Comparison of ENCODE assay signal across 24 cellular contexts in the genomic region with DNA sequence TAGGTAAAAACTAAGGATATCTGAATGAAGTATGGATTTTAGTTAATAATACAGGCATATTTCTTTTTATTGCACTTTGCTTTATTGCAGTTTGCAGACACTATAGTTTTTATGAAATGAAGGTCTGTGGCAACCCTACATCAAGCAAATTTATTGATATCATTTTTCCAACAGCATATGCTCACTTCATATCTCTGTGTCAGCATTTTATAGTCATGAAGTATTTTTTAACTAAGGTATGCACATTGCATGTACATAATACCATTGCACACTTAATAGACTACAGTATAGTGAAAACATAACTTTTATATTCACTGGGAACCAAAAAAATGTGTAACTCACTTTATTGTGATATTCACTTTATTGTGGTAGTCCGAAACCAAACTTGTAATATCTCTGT.
DNase-seq lines count a peak whose midpoint lies in the region; ATAC-seq, FAIRE-seq and TF ChIP-seq lines count a peak whose summit lies in the region.
"Had no signal": no experiment of that assay in that cellular context is flagged by ENCODE, and none has a peak within 500 bp of the region (broad histone marks: within the 10 kb centered on the region; RNA-seq: fewer than 3 reads in every experiment).

No MANE protein-coding gene starts in this region.

- no peak for TF ChIP-seq CTCF in HepG2 (CRISPR knock-in tag; IDR thresholded peaks at IDR 0.05)
- TF ChIP-seq CTCF in right lobe of liver (IDR thresholded peaks at IDR 0.05) = no peak
- no peak for TF ChIP-seq CTCF in K562 (IDR thresholded peaks at IDR 0.05 in 2 of 3, conservative IDR thresholded peaks at IDR 0.05 in 1 of 3; ENCODE audit: insufficient read depth in 2 of 3, low read depth in 1 of 3, low read length in 3 of 3)

- H4K20me1 ChIP-seq in HepG2 (ENCODE audit: insufficient read depth, low read length) = no peaks in the 10 kb centered on the region
- H4K20me1 ChIP-seq in K562 (replicated peaks; ENCODE audit: control insufficient read depth, insufficient read depth, low read length) = no peaks in the 10 kb centered on the region
- H4K20me1 ChIP-seq: BLaER1 had no signal

- TF ChIP-seq POLR2A in HepG2 (IDR thresholded peaks at IDR 0.05; ENCODE audit: insufficient read depth in 1 of 2, low read depth in 2 of 2, low read length in 2 of 2) (no peak), right lobe of liver (IDR thresholded peaks at IDR 0.05) (no peak), K562 (conservative IDR thresholded peaks at IDR 0.05) (no peak)

- H3K4me3 ChIP-seq in HepG2 (replicated peaks in 1 of 3; ENCODE audit: insufficient read depth in 1 of 3, low read depth in 2 of 3, low read length in 3 of 3) = no peak overlapping the region
- H3K4me3 ChIP-seq in right lobe of liver = no peak overlapping the region
- H3K4me3 ChIP-seq in K562 = no peak overlapping the region
- H3K4me3 ChIP-seq: BLaER1, GM12878 had no signal

- in situ Hi-C loops in HepG2 (cut with HindIII; ENCODE audit: extremely low pct_ligation_motif_present, low pct_unique_long_range_greater_than_20kb) = loop anchor here (25.0 kb wide), 1 partner anchor 928 kb away; no protein-coding TSS in a partner anchor
- in situ Hi-C loops in K562 (cut with MboI) = no loop called here

- no peaks in the 10 kb centered on the region for H3K4me1 ChIP-seq in HepG2 (ENCODE audit: insufficient read depth, low read length)
- no peaks in the 10 kb centered on the region for H3K4me1 ChIP-seq in right lobe of liver
- no peaks in the 10 kb centered on the region for H3K4me1 ChIP-seq in K562 (replicated peaks in 1 of 2; ENCODE audit: control insufficient read depth in 2 of 2, insufficient read depth in 2 of 2, low read length in 2 of 2)
- H3K4me1 ChIP-seq: BE2C, BLaER1 had no signal

- CTCF ChIA-PET in HepG2 (lab: Yijun Ruan, JAX; ENCODE audit: low intra/inter-chr PET ratio, low total read pairs) (no interaction called here), K562 (lab: Yijun Ruan, JAX; ENCODE audit: low intra/inter-chr PET ratio) (no interaction called here)

- H2AFZ ChIP-seq in HepG2 (ENCODE audit: low read length) (no peak overlapping the region), K562 (ENCODE audit: low read depth, low read length) (no peak overlapping the region)

- POLR2A ChIA-PET in HepG2 (lab: Yijun Ruan, JAX) (no interaction called here), K562 (lab: Yijun Ruan, JAX) (no interaction called here)

- H3K27ac ChIP-seq in HepG2 (ENCODE audit: extremely low read length, insufficient read depth, low read length) (no peak overlapping the region), right lobe of liver (no peak overlapping the region), K562 (ENCODE audit: extremely low read depth, low read depth, low read length) (no peak overlapping the region)
- H3K27ac ChIP-seq: 22Rv1, BLaER1 had no signal

- H3K36me3 ChIP-seq in HepG2 (replicated peaks in 1 of 2; ENCODE audit: control insufficient read depth in 1 of 2, insufficient read depth in 2 of 2, low read length in 2 of 2) = no peaks in the 10 kb centered on the region
- no peaks in the 10 kb centered on the region for H3K36me3 ChIP-seq in right lobe of liver
- H3K36me3 ChIP-seq in K562 (ENCODE audit: control insufficient read depth, insufficient read depth, low read length) = no peaks in the 10 kb centered on the region
- H3K36me3 ChIP-seq: BE2C, BLaER1 had no signal

- BruUV-seq in HepG2 (replicated peaks; lab: Mats Ljungman, UMichigan) (no TSS peak), K562 (replicated peaks; lab: Mats Ljungman, UMichigan) (no TSS peak)

- H3K27me3 ChIP-seq in HepG2 (ENCODE audit: control insufficient read depth in 1 of 2, insufficient read depth in 2 of 2, low read length in 2 of 2) (no peaks in the 10 kb centered on the region), right lobe of liver (no peaks in the 10 kb centered on the region), K562 (ENCODE audit: control insufficient read depth in 2 of 2, insufficient read depth in 2 of 2, low read length in 2 of 2) (no peaks in the 10 kb centered on the region)
- H3K27me3 ChIP-seq: BE2C, BLaER1 had no signal

- H3K4me2 ChIP-seq in HepG2 (ENCODE audit: low read depth, low read length) (no peak overlapping the region), K562 (ENCODE audit: insufficient read depth, low read length) (no peak overlapping the region)
- H3K4me2 ChIP-seq: BLaER1 had no signal

- TF ChIP-seq RAD21 in HepG2 (CRISPR knock-in tag; IDR thresholded peaks at IDR 0.05) (no peak), K562 (CRISPR knock-in tag; conservative IDR thresholded peaks at IDR 0.05 in 1 of 2, IDR thresholded peaks at IDR 0.05 in 1 of 2) (no peak)

- H3K9me3 ChIP-seq in HepG2 (ENCODE audit: low read length) = no peaks in the 10 kb centered on the region
- no peaks in the 10 kb centered on the region for H3K9me3 ChIP-seq in right lobe of liver
- H3K9me3 ChIP-seq in K562 (replicated peaks; ENCODE audit: control insufficient read depth, insufficient read depth, low read depth, low read length) = no peaks in the 10 kb centered on the region
- H3K9me3 ChIP-seq: BE2C, BLaER1 had no signal

- no peaks in the 10 kb centered on the region for H3K79me2 ChIP-seq in HepG2 (ENCODE audit: insufficient read depth, low read length)
- no peaks in the 10 kb centered on the region for H3K79me2 ChIP-seq in K562 (ENCODE audit: control insufficient read depth, insufficient read depth, low read length)

- 36% methylated on average over 1 of the region's 1 CpG for WGBS in HepG2 (ENCODE audit: low lambda C conversion rate)
- WGBS in right lobe of liver (ENCODE audit: insufficient coverage, low coverage, low lambda C conversion rate, missing lambda C conversion rate) = 56% methylated on average over 1 of the region's 1 CpG
- WGBS in K562 (ENCODE audit: insufficient coverage, low coverage, missing lambda C conversion rate) = 11% methylated on average over 1 of the region's 1 CpG

- intact Hi-C loops in HepG2 (cut with micrococcal nuclease; ENCODE audit: unreplicated experiment) = no loop called here
- intact Hi-C loops in right lobe of liver (cut with DNase I) = no loop called here
- intact Hi-C loops in K562 (cut with micrococcal nuclease) = no loop called here

- FAIRE-seq in HepG2 (lab: Jason Lieb, UNC) (no peak), K562 (lab: Jason Lieb, UNC) (no peak)
- FAIRE-seq: GM12878, GM12892, GM18507 had no signal

- DNase-seq in HepG2 (ENCODE audit: low spot score) = no peak
- no peak for DNase-seq in right lobe of liver
- DNase-seq in K562 (ENCODE audit: extremely low read depth in 1 of 4, low spot score in 3 of 4) = no peak
- no peak for DNase-seq in hippocampal formation (lab: John Stamatoyannopoulos, UW)
- DNase-seq: ACHN; BE2C; C1 segment of cervical spinal cord; CD4-positive, alpha-beta memory T cell; CD4-positive, CD25-positive, alpha-beta regulatory T cell; CD8-positive, alpha-beta memory T cell; COR-L47; DMS 273 treated with DMSO at 0.1 percent for 48 hours; DMS153; DMS53; DMS79; DND-41; EL; GDM1 had no signal

- no peaks in the 10 kb centered on the region for H3K9me1 ChIP-seq in K562 (ENCODE audit: control insufficient read depth, insufficient read depth, low read length)

- H3K9ac ChIP-seq in HepG2 (ENCODE audit: insufficient read depth, low read depth, low read length) (no peak overlapping the region), K562 (ENCODE audit: insufficient read depth in 1 of 2, low read depth in 2 of 2, low read length in 2 of 2) (no peak overlapping the region)
- H3K9ac ChIP-seq: BLaER1 had no signal

- TF ChIP-seq EP300 in HepG2 (IDR thresholded peaks at IDR 0.05; ENCODE audit: low read depth in 2 of 2, low read length in 2 of 2) = no peak
- no peak for TF ChIP-seq EP300 in HepG2 (CRISPR knock-in tag; IDR thresholded peaks at IDR 0.05; ENCODE audit: borderline replicate concordance)
- TF ChIP-seq EP300 in K562 (IDR thresholded peaks at IDR 0.05; ENCODE audit: low read length) = no peak

- no peak for ATAC-seq in HepG2
- ATAC-seq in right lobe of liver = no peak
- ATAC-seq in K562 = no peak
- ATAC-seq in HG02610 (IDR thresholded peaks at IDR 0.05; ENCODE audit: unreplicated experiment) = no peak
- ATAC-seq: GM12878 had no signal

TF ChIP-seq in HepG2, 621 proteins besides CTCF, POLR2A, EP300 and RAD21:
- TF ChIP-seq MAFF (IDR thresholded peaks at IDR 0.05; ENCODE audit: low read depth, low read length) (peak; percentile 71), MAFK (conservative IDR thresholded peaks at IDR 0.05 in 1 of 2, IDR thresholded peaks at IDR 0.05 in 1 of 2; ENCODE audit: low read length in 2 of 2) (peak; percentile 68 to 83), ZC3H4 (CRISPR knock-in tag; IDR thresholded peaks at IDR 0.05; ENCODE audit: borderline replicate concordance) (no peak)

TF ChIP-seq in K562, 482 proteins besides CTCF, POLR2A, EP300 and RAD21:
- TF ChIP-seq, protein P1, sequence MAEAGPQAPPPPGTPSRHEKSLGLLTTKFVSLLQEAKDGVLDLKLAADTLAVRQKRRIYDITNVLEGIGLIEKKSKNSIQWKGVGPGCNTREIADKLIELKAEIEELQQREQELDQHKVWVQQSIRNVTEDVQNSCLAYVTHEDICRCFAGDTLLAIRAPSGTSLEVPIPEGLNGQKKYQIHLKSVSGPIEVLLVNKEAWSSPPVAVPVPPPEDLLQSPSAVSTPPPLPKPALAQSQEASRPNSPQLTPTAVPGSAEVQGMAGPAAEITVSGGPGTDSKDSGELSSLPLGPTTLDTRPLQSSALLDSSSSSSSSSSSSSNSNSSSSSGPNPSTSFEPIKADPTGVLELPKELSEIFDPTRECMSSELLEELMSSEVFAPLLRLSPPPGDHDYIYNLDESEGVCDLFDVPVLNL (CRISPR knock-in tag; IDR thresholded peaks at IDR 0.05; ENCODE audit: low read depth) = no peak
- TF ChIP-seq NEUROD1 (IDR thresholded peaks at IDR 0.05; ENCODE audit: borderline replicate concordance, low read depth, low read length, partially characterized antibody) (no peak), ZBTB8A (IDR thresholded peaks at IDR 0.05; ENCODE audit: partially characterized antibody) (no peak), SIN3B (IDR thresholded peaks at IDR 0.05; ENCODE audit: low read depth) (no peak), ZNF316 (IDR thresholded peaks at IDR 0.05) (peak; percentile 50; the same call in 1 of the 2 replicates), MAFK (IDR thresholded peaks at IDR 0.05; ENCODE audit: low read length) (no peak), CXXC5 (CRISPR knock-in tag; IDR thresholded peaks at IDR 0.05) (no peak), BCL6 (CRISPR knock-in tag; IDR thresholded peaks at IDR 0.05) (no peak), MAFF (IDR thresholded peaks at IDR 0.05; ENCODE audit: low read length) (0 out of 2 replicates have a peak, but pooled peaks have one; percentile 23), CBX3 (IDR thresholded peaks at IDR 0.05; ENCODE audit: borderline replicate concordance in 1 of 2, low read length in 2 of 2) (no peak)
- TF ChIP-seq, protein P2, sequence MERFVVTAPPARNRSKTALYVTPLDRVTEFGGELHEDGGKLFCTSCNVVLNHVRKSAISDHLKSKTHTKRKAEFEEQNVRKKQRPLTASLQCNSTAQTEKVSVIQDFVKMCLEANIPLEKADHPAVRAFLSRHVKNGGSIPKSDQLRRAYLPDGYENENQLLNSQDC (CRISPR knock-in tag; IDR thresholded peaks at IDR 0.05) = no peak
